8 cellular contexts compared by ENCODE assay signal in genomic region chr21:39715804-39716397, GRCh38. TPM values are rescaled to one million over a fixed set of nuclear protein-coding genes. Genes with fewer than 3 reads are reported as not detected.
DNase-seq lines count a peak whose midpoint lies in the region; ATAC-seq and TF ChIP-seq lines count a peak whose summit lies in the region.

No MANE protein-coding gene starts in this region.

- in situ Hi-C loops in mammary epithelial cell (cut with MboI; ENCODE audit: low sequenced_read_pairs in 2 of 2): loop anchor here (10.0 to 25.0 kb wide), 2 partner anchors 191 to 204 kb away; no protein-coding TSS in a partner anchor

- no peak overlapping the region for H3K4me2 ChIP-seq in Karpas-422 (ENCODE audit: low read depth, low read length, poor library complexity, severe bottlenecking)
- no peak overlapping the region for H3K4me2 ChIP-seq in mammary epithelial cell (ENCODE audit: insufficient read depth, low read depth, low read length)

- peak; percentile 56 for ATAC-seq in left colon
- no peak for ATAC-seq in HG03039 (IDR thresholded peaks at IDR 0.05; ENCODE audit: unreplicated experiment)
- no peak for ATAC-seq in GM21360 (IDR thresholded peaks at IDR 0.05; ENCODE audit: unreplicated experiment)

- H3K9me2 ChIP-seq in Karpas-422 (replicated peaks; ENCODE audit: insufficient read depth, low read length): no peaks in the 10 kb centered on the region

- dilution Hi-C loops in mammary epithelial cell (cut with HindIII; ENCODE audit: low sequenced_read_pairs): no loop called here

- H3K36me3 ChIP-seq in Karpas-422 (ENCODE audit: insufficient read depth, low read length) (no peaks in the 10 kb centered on the region), mammary epithelial cell (ENCODE audit: insufficient read depth, low read length) (no peaks in the 10 kb centered on the region)

- H3K9ac ChIP-seq in Karpas-422 (ENCODE audit: low read length): no peak overlapping the region
- H3K9ac ChIP-seq in mammary epithelial cell (ENCODE audit: insufficient read depth, low read length): no peak overlapping the region

- no peak overlapping the region for H2AFZ ChIP-seq in Karpas-422 (ENCODE audit: low read length)
- no peak overlapping the region for H2AFZ ChIP-seq in mammary epithelial cell (ENCODE audit: low read depth, low read length)

- H3K27ac ChIP-seq in Karpas-422 (ENCODE audit: low read length) (no peak overlapping the region), mammary epithelial cell (ENCODE audit: insufficient read depth, low read depth, low read length) (no peak overlapping the region)

- intact Hi-C loops in mammary epithelial cell (cut with micrococcal nuclease) (loop anchor here (1.0 to 10.0 kb wide), 2 partner anchors 198 to 531 kb away; partner anchors contain the start of gene PSMG1), left colon (cut with DNase I, micrococcal nuclease) (loop anchor here (2.0 to 10.0 kb wide), 2 partner anchors 191 to 197 kb away; no protein-coding TSS in a partner anchor)

- DNase-seq in Daoy (ENCODE audit: low read depth) (peak; percentile 54), Karpas-422 (peak; percentile 82), SW480 (ENCODE audit: low spot score) (peak; percentile 55), mammary epithelial cell (peak; percentile 16), left colon (peak; percentile 51 to 76)
- peak; percentile 7 for DNase-seq in stimulated activated CD8-positive, alpha-beta memory T cell treated with anti-CD3 and anti-CD28 coated beads, Interleukin-15, amount 100 ng/mL, for 1 hour (ENCODE audit: low read depth)

- no peak overlapping the region for H3K4me3 ChIP-seq in Karpas-422 (ENCODE audit: low read length)
- H3K4me3 ChIP-seq in mammary epithelial cell (replicated peaks in 1 of 3; ENCODE audit: insufficient read depth in 1 of 3, low read depth in 2 of 3, low read length in 3 of 3): no peak overlapping the region

- no TSS peak for BruUV-seq in mammary epithelial cell (replicated peaks; lab: Mats Ljungman, UMichigan)

- 36% methylated on average over 10 of the region's 10 CpGs for WGBS in mammary epithelial cell (ENCODE audit: low coverage, missing lambda C conversion rate)

- H4K20me1 ChIP-seq in Karpas-422 (ENCODE audit: insufficient read depth, low read depth, low read length): no peaks in the 10 kb centered on the region
- H4K20me1 ChIP-seq in mammary epithelial cell (ENCODE audit: insufficient read depth, low read length): no peaks in the 10 kb centered on the region

- H3K9me3 ChIP-seq in Karpas-422 (ENCODE audit: low read length): no peaks in the 10 kb centered on the region
- no peaks in the 10 kb centered on the region for H3K9me3 ChIP-seq in mammary epithelial cell (replicated peaks; ENCODE audit: insufficient read depth, low read length)

- TF ChIP-seq CTCF in mammary epithelial cell (conservative IDR thresholded peaks at IDR 0.05 in 1 of 2, IDR thresholded peaks at IDR 0.05 in 1 of 2; ENCODE audit: extremely low read depth in 1 of 2, insufficient read depth in 1 of 2, low read depth in 1 of 2, low read length in 2 of 2): peak; percentile 30 to 62

- H3K27me3 ChIP-seq in Karpas-422 (ENCODE audit: low read length) (no peaks in the 10 kb centered on the region), mammary epithelial cell (ENCODE audit: insufficient read depth, low read length) (no peaks in the 10 kb centered on the region)

- CTCF ChIA-PET in mammary epithelial cell (lab: Charles Lee; ENCODE audit: low non-redundant PET): no interaction called here

- H3K4me1 ChIP-seq in Karpas-422 (ENCODE audit: low read length) (no peaks in the 10 kb centered on the region), mammary epithelial cell (ENCODE audit: insufficient read depth, low read length) (no peaks in the 10 kb centered on the region)

- H3K79me2 ChIP-seq in Karpas-422 (ENCODE audit: low read length) (no peaks in the 10 kb centered on the region), mammary epithelial cell (ENCODE audit: insufficient read depth, low read length) (no peaks in the 10 kb centered on the region)

RNA-seq across cellular contexts. Expression of gene IGSF5, which starts 29.1 kb away (rescaled TPM):
- 0.17 TPM in 1 of 2 replicates, not detected in the other for total RNA-seq in Daoy (2014; rRNA removed; shearing (Covaris generic))
- not detected in 2 replicates for total RNA-seq in Karpas-422 (2014; rRNA removed; shearing (Covaris generic); ENCODE audit: low replicate concordance)
- total RNA-seq in mammary epithelial cell (under 1 TPM in 1 of 2 donors, not detected in 1; 0.17 TPM), left colon (under 1 TPM; 0.12 to 0.70 TPM)
- polyA plus RNA-seq in mammary epithelial cell: not detected
- polyA minus RNA-seq in mammary epithelial cell: not detected

Comparison
In these comparisons a context has a peak if more than half of its experiments do, and no peak if none do; other contexts are left out.
1. DNase-seq: peak in every context shown above with its lines; median percentile 82 in Karpas-422; 64 in left colon; 55 in SW480; 54 in Daoy; 16 in mammary epithelial cell; 7 in stimulated activated CD8-positive, alpha-beta memory T cell treated with anti-CD3 and anti-CD28 coated beads, Interleukin-15, amount 100 ng/mL, for 1 hour.